1 cellular context compared by ENCODE assay signal in the genomic region with DNA sequence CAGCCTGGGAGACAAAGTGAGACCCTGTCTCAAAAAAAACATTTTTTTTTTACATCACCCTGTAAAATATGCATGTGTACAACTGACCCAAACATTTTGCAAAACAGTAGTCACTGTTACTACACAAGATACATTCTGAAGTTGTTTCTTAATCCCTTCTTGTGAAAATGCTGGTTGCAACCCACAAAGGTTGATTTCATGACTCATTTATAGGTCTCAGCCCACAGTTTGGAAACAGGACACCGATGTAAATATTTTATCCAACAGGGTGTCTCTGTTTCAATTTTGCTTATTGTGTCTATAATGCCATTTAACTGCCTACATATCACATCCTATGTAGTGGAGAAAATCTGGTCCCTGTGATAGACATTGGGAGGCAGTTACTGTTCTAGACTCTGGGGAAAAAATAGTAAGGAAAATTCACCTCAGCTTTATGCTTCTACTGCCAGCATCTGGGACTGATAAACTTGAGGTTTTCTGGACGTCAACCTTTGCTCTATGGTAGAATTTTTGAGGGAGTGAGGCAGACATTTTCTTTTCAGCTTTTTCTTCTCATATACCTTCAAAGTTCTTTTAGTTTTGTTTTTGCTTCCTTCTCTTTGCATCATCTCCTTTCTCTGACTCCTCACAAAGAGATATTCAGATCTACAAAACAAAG.
TF ChIP-seq lines count a peak whose summit lies in the region.

No MANE protein-coding gene starts in this region.

TF ChIP-seq in IMR-90, 13 proteins besides CTCF, POLR2A, EP300 and RAD21:
- TF ChIP-seq MXI1 (IDR thresholded peaks at IDR 0.05; ENCODE audit: borderline replicate concordance, low read depth, low read length), result no peak
- TF ChIP-seq RFX5 (IDR thresholded peaks at IDR 0.05; ENCODE audit: low read depth, low read length), result no peak
- peak; percentile 73 for TF ChIP-seq CEBPB (IDR thresholded peaks at IDR 0.05; ENCODE audit: low read depth, low read length)
- TF ChIP-seq SMC3 (IDR thresholded peaks at IDR 0.05; ENCODE audit: low read depth, low read length), result no peak
- peak; percentile 71 for TF ChIP-seq FOS (IDR thresholded peaks at IDR 0.05; ENCODE audit: low read depth, low read length)
- TF ChIP-seq MAZ (IDR thresholded peaks at IDR 0.05; ENCODE audit: borderline replicate concordance, low read depth, low read length), result no peak
